ENCODE assay signal across 17 cellular contexts in the genomic region with DNA sequence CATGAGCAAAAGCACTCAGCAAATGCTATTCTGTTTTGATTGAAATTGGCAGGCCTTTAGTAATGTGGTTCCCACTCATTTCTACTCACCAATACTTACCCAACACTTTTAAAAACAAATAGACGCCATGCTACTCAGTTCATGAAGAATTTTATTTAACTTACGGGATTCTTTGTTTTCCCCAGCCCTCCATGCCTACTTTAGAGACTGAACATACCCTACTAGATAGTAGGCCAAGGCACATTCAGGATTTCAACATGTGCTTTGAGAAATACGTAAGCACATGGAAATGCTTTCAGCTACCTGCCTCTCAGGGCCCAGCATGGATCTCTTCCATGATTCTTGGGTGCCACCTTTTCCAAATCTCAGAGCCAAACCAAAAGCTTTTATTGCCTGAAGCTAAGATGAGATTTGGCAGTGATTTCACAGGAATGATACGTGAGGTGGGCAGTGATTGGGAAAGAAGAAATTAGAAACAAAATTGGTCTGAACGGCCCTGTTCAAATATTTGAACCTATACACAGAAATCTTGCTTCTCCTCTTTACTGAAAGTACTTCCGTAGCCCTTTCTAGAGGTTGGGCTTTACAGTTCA. TPM values are rescaled to one million over a fixed set of nuclear protein-coding genes. Genes with fewer than 3 reads are reported as not detected.
DNase-seq lines count a peak whose midpoint lies in the region; ATAC-seq, FAIRE-seq and TF ChIP-seq lines count a peak whose summit lies in the region.
"Had no signal": no experiment of that assay in that cellular context is flagged by ENCODE, and none has a peak within 500 bp of the region (broad histone marks: within the 10 kb centered on the region; RNA-seq: fewer than 3 reads in every experiment).

No MANE protein-coding gene starts in this region.

- H3K4me3 ChIP-seq in KMS-11 (IDR thresholded peaks at IDR 0.05; ENCODE audit: insufficient read depth, low read depth, low read length) (no peak overlapping the region), K562 (no peak overlapping the region), lung (no peak overlapping the region), dorsolateral prefrontal cortex (no peak overlapping the region)

- H3K36me3 ChIP-seq in KMS-11 (ENCODE audit: insufficient read depth) = peaks cover 21% of the 10 kb centered on the region
- peaks cover 40% of the 10 kb centered on the region for H3K36me3 ChIP-seq in K562 (ENCODE audit: control insufficient read depth, insufficient read depth, low read length)
- peaks cover 17% of the 10 kb centered on the region in 2 donors for H3K36me3 ChIP-seq in lung (ENCODE audit: control insufficient read depth in 2 of 2, insufficient read depth in 2 of 2, low read length in 2 of 2)
- H3K36me3 ChIP-seq: BE2C had no signal

- POLR2A ChIA-PET in K562 (lab: Yijun Ruan, JAX) = interaction anchor here (1.4 to 1.6 kb wide), 2 partner anchors 8 to 22 kb away, joined by 4 read pairs; no protein-coding TSS in a partner anchor

- no peak for TF ChIP-seq RAD21 in K562 (CRISPR knock-in tag; conservative IDR thresholded peaks at IDR 0.05 in 1 of 2, IDR thresholded peaks at IDR 0.05 in 1 of 2)

- no TSS peak for BruUV-seq in K562 (replicated peaks; lab: Mats Ljungman, UMichigan)

- TF ChIP-seq CTCF in KMS-11 (conservative IDR thresholded peaks at IDR 0.05; ENCODE audit: low read depth, low read length) (no peak), K562 (IDR thresholded peaks at IDR 0.05 in 2 of 3, conservative IDR thresholded peaks at IDR 0.05 in 1 of 3; ENCODE audit: insufficient read depth in 2 of 3, low read depth in 1 of 3, low read length in 3 of 3) (no peak), lung (IDR thresholded peaks at IDR 0.05; ENCODE audit: control extremely low read depth, extremely low read depth) (no peak), dorsolateral prefrontal cortex (IDR thresholded peaks at IDR 0.05 in 54 of 56, conservative IDR thresholded peaks at IDR 0.05 in 2 of 56; ENCODE audit: low read depth in 1 of 56, partially characterized antibody in 56 of 56) (no peak)

- CTCF ChIA-PET in K562 (lab: Yijun Ruan, JAX; ENCODE audit: low intra/inter-chr PET ratio) = no interaction called here

- 78% methylated on average over 6 of the region's 6 CpGs for whole genome bisulfite sequencing in K562 (ENCODE audit: insufficient coverage, low coverage, missing lambda C conversion rate)
- 77 to 89% methylated on average over 6 of the region's 6 CpGs for WGBS in lung, 2 donors

- H3K4me2 ChIP-seq in KMS-11 (peak overlapping the region; percentile 46), K562 (ENCODE audit: insufficient read depth, low read length) (no peak overlapping the region)

- ATAC-seq in K562 = no peak
- ATAC-seq in lung (ENCODE audit: insufficient read depth, low FRiP score) = no peak
- no peak for ATAC-seq in GM19463 (IDR thresholded peaks at IDR 0.05; ENCODE audit: unreplicated experiment)

- H3K4me1 ChIP-seq in KMS-11 (ENCODE audit: low read depth, poor library complexity, severe bottlenecking) (peaks cover 96% of the 10 kb centered on the region), K562 (replicated peaks in 1 of 2; ENCODE audit: control insufficient read depth in 2 of 2, insufficient read depth in 2 of 2, low read length in 2 of 2) (0 out of 5 replicates have a peak, but pooled peaks cover 0 to 4% of the 10 kb centered on the region in 2 experiments), lung (ENCODE audit: control insufficient read depth in 2 of 2, insufficient read depth in 2 of 2, low read length in 2 of 2) (peaks cover 0 to 3% of the 10 kb centered on the region in 2 donors)
- H3K4me1 ChIP-seq: BE2C had no signal

- H3K9ac ChIP-seq in KMS-11 (no peak overlapping the region), K562 (ENCODE audit: insufficient read depth in 1 of 2, low read depth in 2 of 2, low read length in 2 of 2) (no peak overlapping the region)

- in situ Hi-C loops in K562 (cut with MboI) = loop anchor here (25.0 kb wide), 1 partner anchor 1005 kb away; no protein-coding TSS in a partner anchor

- FAIRE-seq in K562 (lab: Jason Lieb, UNC) (no peak), GM19239 (lab: Jason Lieb, UNC) (no peak)
- FAIRE-seq: A204.1, H1 had no signal

- no peaks in the 10 kb centered on the region for H3K9me1 ChIP-seq in K562 (ENCODE audit: control insufficient read depth, insufficient read depth, low read length)

- H4K20me1 ChIP-seq in KMS-11 (ENCODE audit: insufficient read depth) = no peaks in the 10 kb centered on the region
- H4K20me1 ChIP-seq in K562 (replicated peaks; ENCODE audit: control insufficient read depth, insufficient read depth, low read length) = no peaks in the 10 kb centered on the region

- DNase-seq in K562 (ENCODE audit: extremely low read depth in 1 of 4, low spot score in 3 of 4) (no peak), lung (ENCODE audit: low spot score) (peak; percentile 27), dorsolateral prefrontal cortex (no peak), NCI-H748 treated with DMSO at 0.1 percent for 48 hours (lab: John Stamatoyannopoulos, UW) (no peak), GM19239 (ENCODE audit: insufficient read length, low spot score) (no peak)
- DNase-seq: ACHN; BE2C; C1 segment of cervical spinal cord; CD4-positive, alpha-beta T cell; DMS153; DMS79; GDM1; H9 had no signal

- H3K27ac ChIP-seq in KMS-11 = peak overlapping the region; percentile 85
- no peak overlapping the region for H3K27ac ChIP-seq in K562 (ENCODE audit: extremely low read depth, low read depth, low read length)
- H3K27ac ChIP-seq in lung (ENCODE audit: low read depth in 1 of 2, low read length in 1 of 2) = no peak overlapping the region
- no peak overlapping the region for H3K27ac ChIP-seq in dorsolateral prefrontal cortex

- no peaks in the 10 kb centered on the region for H3K79me2 ChIP-seq in KMS-11 (ENCODE audit: insufficient read depth, low read depth)
- no peaks in the 10 kb centered on the region for H3K79me2 ChIP-seq in K562 (ENCODE audit: control insufficient read depth, insufficient read depth, low read length)

- intact Hi-C loops in K562 (cut with micrococcal nuclease) = no loop called here
- intact Hi-C loops in dorsolateral prefrontal cortex (cut with DNase I) = no loop called here

- TF ChIP-seq POLR2A in K562 (conservative IDR thresholded peaks at IDR 0.05) = no peak

- H2AFZ ChIP-seq in KMS-11 (ENCODE audit: low read depth) (no peak overlapping the region), K562 (ENCODE audit: low read depth, low read length) (no peak overlapping the region)

- H3K9me3 ChIP-seq in K562 (replicated peaks; ENCODE audit: control insufficient read depth, insufficient read depth, low read depth, low read length) = no peaks in the 10 kb centered on the region
- no peaks in the 10 kb centered on the region for H3K9me3 ChIP-seq in lung (ENCODE audit: control insufficient read depth in 2 of 2, insufficient read depth in 1 of 2, low read length in 1 of 2)
- H3K9me3 ChIP-seq: BE2C had no signal

- TF ChIP-seq EP300 in K562 (IDR thresholded peaks at IDR 0.05; ENCODE audit: low read length) = no peak

- H3K27me3 ChIP-seq in KMS-11 (ENCODE audit: insufficient read depth, low read depth) (no peaks in the 10 kb centered on the region), K562 (ENCODE audit: control insufficient read depth in 2 of 2, insufficient read depth in 2 of 2, low read length in 2 of 2) (no peaks in the 10 kb centered on the region), lung (ENCODE audit: control insufficient read depth, insufficient read depth) (no peaks in the 10 kb centered on the region), dorsolateral prefrontal cortex (no peaks in the 10 kb centered on the region)
- H3K27me3 ChIP-seq: BE2C had no signal

TF ChIP-seq in K562, 482 proteins besides CTCF, POLR2A, EP300 and RAD21 (continues in another document):
- no peak for TF ChIP-seq SP1 (CRISPR knock-in tag; IDR thresholded peaks at IDR 0.05)
- TF ChIP-seq, protein P1, sequence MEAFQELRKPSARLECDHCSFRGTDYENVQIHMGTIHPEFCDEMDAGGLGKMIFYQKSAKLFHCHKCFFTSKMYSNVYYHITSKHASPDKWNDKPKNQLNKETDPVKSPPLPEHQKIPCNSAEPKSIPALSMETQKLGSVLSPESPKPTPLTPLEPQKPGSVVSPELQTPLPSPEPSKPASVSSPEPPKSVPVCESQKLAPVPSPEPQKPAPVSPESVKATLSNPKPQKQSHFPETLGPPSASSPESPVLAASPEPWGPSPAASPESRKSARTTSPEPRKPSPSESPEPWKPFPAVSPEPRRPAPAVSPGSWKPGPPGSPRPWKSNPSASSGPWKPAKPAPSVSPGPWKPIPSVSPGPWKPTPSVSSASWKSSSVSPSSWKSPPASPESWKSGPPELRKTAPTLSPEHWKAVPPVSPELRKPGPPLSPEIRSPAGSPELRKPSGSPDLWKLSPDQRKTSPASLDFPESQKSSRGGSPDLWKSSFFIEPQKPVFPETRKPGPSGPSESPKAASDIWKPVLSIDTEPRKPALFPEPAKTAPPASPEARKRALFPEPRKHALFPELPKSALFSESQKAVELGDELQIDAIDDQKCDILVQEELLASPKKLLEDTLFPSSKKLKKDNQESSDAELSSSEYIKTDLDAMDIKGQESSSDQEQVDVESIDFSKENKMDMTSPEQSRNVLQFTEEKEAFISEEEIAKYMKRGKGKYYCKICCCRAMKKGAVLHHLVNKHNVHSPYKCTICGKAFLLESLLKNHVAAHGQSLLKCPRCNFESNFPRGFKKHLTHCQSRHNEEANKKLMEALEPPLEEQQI (IDR thresholded peaks at IDR 0.05) = no peak

RNA-seq across cellular contexts. Expression of gene NAPG, which starts 31.4 kb away (rescaled TPM):
- total RNA-seq in K562 (2011; cell fraction: chromatin; rRNA removed; ENCODE audit: low replicate concordance) = 31.3 and 105 TPM in 2 replicates
- total RNA-seq in K562 (2011; cell fraction: nucleolus; rRNA removed) = 23.2 and 26.1 TPM in 2 replicates
- total RNA-seq in K562 (2011; cell fraction: nucleoplasm; rRNA removed) = 51.0 and 88.7 TPM in 2 replicates
- total RNA-seq in K562 (2014; rRNA removed) (31.6 and 37.1 TPM in 2 replicates), K562 (2014; rRNA removed; fragmentation: Illumina TruSeq; extraction: Trizol) (63.3 and 71.6 TPM in 2 replicates), K562 (2015; rRNA removed; fragmentation: Illumina TruSeq; extraction: Trizol) (55.1 and 61.7 TPM in 2 replicates), K562 (2021) (42.9 and 45.8 TPM in 2 replicates), lung (10 to 100 TPM; 37.2 to 37.4 TPM), dorsolateral prefrontal cortex (100 to 1,000 TPM in 55 of 120 experiments, 10 to 100 TPM in 65; 52.2 to 139 (median 98.2) TPM)
- polyA plus RNA-seq in K562 (2011; rRNA removed) (47.3 and 55.3 TPM in 2 replicates), K562 (2014; fragmentation: Illumina TruSeq; extraction: Trizol) (34.3 and 38.2 TPM in 2 replicates), K562 (2014; fragmentation: Nextera tagmentation; extraction: Ambion mirVana) (10 to 100 TPM; 50.9 to 52.4 TPM), K562 (2014; rRNA removed) (38.6 and 39.9 TPM in 2 replicates), lung (10 to 100 TPM; 12.7 to 15.1 TPM)
- polyA plus RNA-seq in K562 (2011; cell fraction: cytosol; rRNA removed) = 8.8 and 19.0 TPM in 2 replicates
- 21.9 and 29.5 TPM in 2 replicates for polyA plus RNA-seq in K562 (2011; cell fraction: nucleus; rRNA removed)
- 23.2 and 27.2 TPM in 2 replicates for polyA plus RNA-seq in K562 (2012)
- 38.5 and 44.8 TPM in 2 replicates for polyA minus RNA-seq in K562 (2011; rRNA and poly(A)+ RNA removed)
- polyA minus RNA-seq in K562 (2011; cell fraction: cytosol; rRNA and poly(A)+ RNA removed) = 15.2 and 21.4 TPM in 2 replicates
- polyA minus RNA-seq in K562 (2011; cell fraction: nucleus; rRNA and poly(A)+ RNA removed) = 21.9 and 35.9 TPM in 2 replicates
